ENCODE assay signal across 8 cellular contexts in the genomic region with DNA sequence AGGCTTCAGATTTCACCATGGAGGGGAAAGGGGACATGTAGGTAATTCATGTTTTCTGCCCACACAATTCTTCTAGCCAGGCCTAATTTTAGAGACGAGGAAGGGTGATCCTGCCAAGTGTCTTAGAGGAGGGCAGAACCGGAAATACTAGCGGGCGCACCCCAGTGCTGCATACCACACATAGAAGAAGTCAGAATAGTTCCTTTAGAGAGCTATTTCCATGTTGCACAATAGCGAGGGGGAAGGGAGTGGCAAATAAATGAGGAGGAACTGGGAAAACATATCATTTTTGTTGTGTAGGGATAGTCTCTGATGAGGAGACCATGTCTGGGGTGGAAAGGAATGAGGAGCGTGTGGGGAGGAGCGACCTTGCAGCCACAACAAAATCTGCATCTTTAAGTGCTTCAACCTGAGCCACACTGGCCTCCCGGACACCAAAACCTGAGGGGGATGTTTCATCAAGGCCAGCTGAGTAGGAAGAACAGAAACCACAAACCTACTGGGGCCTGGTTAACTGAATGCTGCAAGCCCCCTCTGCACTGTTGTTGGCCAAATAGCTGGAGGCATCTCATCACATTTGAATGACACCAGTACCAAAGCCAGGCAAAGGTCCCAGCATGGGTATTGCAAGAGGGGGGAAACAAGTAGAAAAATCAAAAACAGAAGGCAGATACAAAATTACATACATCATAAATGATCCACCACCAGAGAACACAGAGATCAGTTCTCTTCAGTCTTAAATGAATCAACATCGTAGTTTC.
A peak's percentile ranks its signal among the peaks of the same experiment; 100 is the strongest.
DNase-seq lines count a peak whose midpoint lies in the region; ATAC-seq and TF ChIP-seq lines count a peak whose summit lies in the region.

No MANE protein-coding gene starts in this region.

- peaks cover 38 to 40% of the 10 kb centered on the region in 2 experiments for H3K4me1 ChIP-seq in neutrophil (ENCODE audit: control insufficient read depth in 1 of 2, insufficient read depth in 1 of 2, low read depth in 1 of 2, low read length in 1 of 2)

- no peaks in the 10 kb centered on the region for H3K27me3 ChIP-seq in neutrophil

- H3K27ac ChIP-seq in epithelial cell of prostate (peak overlapping the region; percentile 63), neutrophil (peak overlapping the region; percentile 64)

- TF ChIP-seq CTCF in GM10266 (IDR thresholded peaks at IDR 0.05; ENCODE audit: control insufficient read depth, insufficient read depth, low read depth, missing control alignments) (no peak), neutrophil (IDR thresholded peaks at IDR 0.05) (peak; percentile 20), GM13976 (IDR thresholded peaks at IDR 0.05; ENCODE audit: borderline replicate concordance, control extremely low read depth, extremely low read depth, insufficient read depth, missing control alignments) (no peak)

- H3K36me3 ChIP-seq in neutrophil, result no peaks in the 10 kb centered on the region

- DNase-seq in GM10266 (ENCODE audit: extremely low spot score), result peak; percentile 7
- DNase-seq in epithelial cell of prostate (ENCODE audit: low read depth, low spot score), result peak; percentile 45
- no peak for DNase-seq in cortex of kidney (lab: John Stamatoyannopoulos, UW)
- no peak for DNase-seq in GM13976 (ENCODE audit: low spot score)

- in situ Hi-C loops in GM13976 (cut with MboI; ENCODE audit: low sequenced_read_pairs, unreplicated experiment), result no loop called here

- ATAC-seq in HG03039 (IDR thresholded peaks at IDR 0.05; ENCODE audit: unreplicated experiment) (peak; percentile 55), SK-N-SH treated with all-trans-retinoic acid at 6 μM for 48 hours (peak; percentile 64), HG02870 (IDR thresholded peaks at IDR 0.05; ENCODE audit: unreplicated experiment) (no peak)

- peak overlapping the region; percentile 6 to 12 for H3K4me3 ChIP-seq in neutrophil (ENCODE audit: low read depth in 1 of 2, low read length in 1 of 2)

- no peaks in the 10 kb centered on the region for H3K9me3 ChIP-seq in neutrophil

TF ChIP-seq in SK-N-SH treated with all-trans-retinoic acid at 6 μM for 48 hours, 23 proteins besides CTCF, POLR2A, EP300 and RAD21:
- TF ChIP-seq, protein P1, sequence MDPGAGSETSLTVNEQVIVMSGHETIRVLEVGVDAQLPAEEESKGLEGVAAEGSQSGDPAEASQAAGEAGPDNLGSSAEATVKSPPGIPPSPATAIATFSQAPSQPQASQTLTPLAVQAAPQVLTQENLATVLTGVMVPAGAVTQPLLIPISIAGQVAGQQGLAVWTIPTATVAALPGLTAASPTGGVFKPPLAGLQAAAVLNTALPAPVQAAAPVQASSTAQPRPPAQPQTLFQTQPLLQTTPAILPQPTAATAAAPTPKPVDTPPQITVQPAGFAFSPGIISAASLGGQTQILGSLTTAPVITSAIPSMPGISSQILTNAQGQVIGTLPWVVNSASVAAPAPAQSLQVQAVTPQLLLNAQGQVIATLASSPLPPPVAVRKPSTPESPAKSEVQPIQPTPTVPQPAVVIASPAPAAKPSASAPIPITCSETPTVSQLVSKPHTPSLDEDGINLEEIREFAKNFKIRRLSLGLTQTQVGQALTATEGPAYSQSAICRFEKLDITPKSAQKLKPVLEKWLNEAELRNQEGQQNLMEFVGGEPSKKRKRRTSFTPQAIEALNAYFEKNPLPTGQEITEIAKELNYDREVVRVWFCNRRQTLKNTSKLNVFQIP (CRISPR knock-in tag; IDR thresholded peaks at IDR 0.05; ENCODE audit: borderline replicate concordance, low read depth), result no peak
- no peak for TF ChIP-seq ZNF70 (CRISPR knock-in tag; IDR thresholded peaks at IDR 0.05)
- TF ChIP-seq ISL1 (CRISPR knock-in tag; IDR thresholded peaks at IDR 0.05), result no peak
- no peak for TF ChIP-seq ESRRG (CRISPR knock-in tag; IDR thresholded peaks at IDR 0.05)
- TF ChIP-seq ZC3H10 (CRISPR knock-in tag; IDR thresholded peaks at IDR 0.05), result no peak
- TF ChIP-seq, protein P2, sequence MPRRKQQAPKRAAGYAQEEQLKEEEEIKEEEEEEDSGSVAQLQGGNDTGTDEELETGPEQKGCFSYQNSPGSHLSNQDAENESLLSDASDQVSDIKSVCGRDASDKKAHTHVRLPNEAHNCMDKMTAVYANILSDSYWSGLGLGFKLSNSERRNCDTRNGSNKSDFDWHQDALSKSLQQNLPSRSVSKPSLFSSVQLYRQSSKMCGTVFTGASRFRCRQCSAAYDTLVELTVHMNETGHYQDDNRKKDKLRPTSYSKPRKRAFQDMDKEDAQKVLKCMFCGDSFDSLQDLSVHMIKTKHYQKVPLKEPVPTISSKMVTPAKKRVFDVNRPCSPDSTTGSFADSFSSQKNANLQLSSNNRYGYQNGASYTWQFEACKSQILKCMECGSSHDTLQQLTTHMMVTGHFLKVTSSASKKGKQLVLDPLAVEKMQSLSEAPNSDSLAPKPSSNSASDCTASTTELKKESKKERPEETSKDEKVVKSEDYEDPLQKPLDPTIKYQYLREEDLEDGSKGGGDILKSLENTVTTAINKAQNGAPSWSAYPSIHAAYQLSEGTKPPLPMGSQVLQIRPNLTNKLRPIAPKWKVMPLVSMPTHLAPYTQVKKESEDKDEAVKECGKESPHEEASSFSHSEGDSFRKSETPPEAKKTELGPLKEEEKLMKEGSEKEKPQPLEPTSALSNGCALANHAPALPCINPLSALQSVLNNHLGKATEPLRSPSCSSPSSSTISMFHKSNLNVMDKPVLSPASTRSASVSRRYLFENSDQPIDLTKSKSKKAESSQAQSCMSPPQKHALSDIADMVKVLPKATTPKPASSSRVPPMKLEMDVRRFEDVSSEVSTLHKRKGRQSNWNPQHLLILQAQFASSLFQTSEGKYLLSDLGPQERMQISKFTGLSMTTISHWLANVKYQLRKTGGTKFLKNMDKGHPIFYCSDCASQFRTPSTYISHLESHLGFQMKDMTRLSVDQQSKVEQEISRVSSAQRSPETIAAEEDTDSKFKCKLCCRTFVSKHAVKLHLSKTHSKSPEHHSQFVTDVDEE (CRISPR knock-in tag; IDR thresholded peaks at IDR 0.05), result no peak
- TF ChIP-seq ZNF565 (CRISPR knock-in tag; conservative IDR thresholded peaks at IDR 0.05; ENCODE audit: low read depth), result no peak
- TF ChIP-seq ZFP30 (CRISPR knock-in tag; IDR thresholded peaks at IDR 0.05), result no peak
- TF ChIP-seq, protein P3, sequence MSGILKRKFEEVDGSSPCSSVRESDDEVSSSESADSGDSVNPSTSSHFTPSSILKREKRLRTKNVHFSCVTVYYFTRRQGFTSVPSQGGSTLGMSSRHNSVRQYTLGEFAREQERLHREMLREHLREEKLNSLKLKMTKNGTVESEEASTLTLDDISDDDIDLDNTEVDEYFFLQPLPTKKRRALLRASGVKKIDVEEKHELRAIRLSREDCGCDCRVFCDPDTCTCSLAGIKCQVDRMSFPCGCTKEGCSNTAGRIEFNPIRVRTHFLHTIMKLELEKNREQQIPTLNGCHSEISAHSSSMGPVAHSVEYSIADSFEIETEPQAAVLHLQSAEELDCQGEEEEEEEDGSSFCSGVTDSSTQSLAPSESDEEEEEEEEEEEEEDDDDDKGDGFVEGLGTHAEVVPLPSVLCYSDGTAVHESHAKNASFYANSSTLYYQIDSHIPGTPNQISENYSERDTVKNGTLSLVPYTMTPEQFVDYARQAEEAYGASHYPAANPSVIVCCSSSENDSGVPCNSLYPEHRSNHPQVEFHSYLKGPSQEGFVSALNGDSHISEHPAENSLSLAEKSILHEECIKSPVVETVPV (CRISPR knock-in tag; IDR thresholded peaks at IDR 0.05), result no peak
- no peak for TF ChIP-seq PPARA (CRISPR knock-in tag; IDR thresholded peaks at IDR 0.05; ENCODE audit: borderline replicate concordance)
- TF ChIP-seq, protein P4, sequence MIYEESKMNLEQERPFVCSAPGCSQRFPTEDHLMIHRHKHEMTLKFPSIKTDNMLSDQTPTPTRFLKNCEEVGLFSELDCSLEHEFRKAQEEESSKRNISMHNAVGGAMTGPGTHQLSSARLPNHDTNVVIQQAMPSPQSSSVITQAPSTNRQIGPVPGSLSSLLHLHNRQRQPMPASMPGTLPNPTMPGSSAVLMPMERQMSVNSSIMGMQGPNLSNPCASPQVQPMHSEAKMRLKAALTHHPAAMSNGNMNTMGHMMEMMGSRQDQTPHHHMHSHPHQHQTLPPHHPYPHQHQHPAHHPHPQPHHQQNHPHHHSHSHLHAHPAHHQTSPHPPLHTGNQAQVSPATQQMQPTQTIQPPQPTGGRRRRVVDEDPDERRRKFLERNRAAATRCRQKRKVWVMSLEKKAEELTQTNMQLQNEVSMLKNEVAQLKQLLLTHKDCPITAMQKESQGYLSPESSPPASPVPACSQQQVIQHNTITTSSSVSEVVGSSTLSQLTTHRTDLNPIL (CRISPR knock-in tag; IDR thresholded peaks at IDR 0.05; ENCODE audit: low read depth), result no peak
- no peak for TF ChIP-seq CSDC2 (CRISPR knock-in tag; IDR thresholded peaks at IDR 0.05)
- no peak for TF ChIP-seq BACH2 (CRISPR knock-in tag; IDR thresholded peaks at IDR 0.05; ENCODE audit: borderline replicate concordance)

Comparison
In these comparisons a context has a peak if more than half of its experiments do, and no peak if none do; other contexts are left out.
1. DNase-seq: peak in GM10266 (single experiment) and epithelial cell of prostate (single experiment); none in cortex of kidney (single experiment) and GM13976 (single experiment).